ENCODE assay signal across 19 cellular contexts in genomic region chr15:97652041-97652440, GRCh38.
DNase-seq lines count a peak whose midpoint lies in the region; TF ChIP-seq lines count a peak whose summit lies in the region.
"Had no signal": no experiment of that assay in that cellular context is flagged by ENCODE, and none has a peak within 500 bp of the region (broad histone marks: within the 10 kb centered on the region; RNA-seq: fewer than 3 reads in every experiment).

No MANE protein-coding gene starts in this region.

- H3K4me3 Mint-ChIP-seq in MCF 10A (ENCODE audit: unreplicated experiment) = no peak overlapping the region
- H3K4me3 Mint-ChIP-seq: activated naive CD8-positive, alpha-beta T cell; activated T-helper 1 cell treated with anti-CD3 and anti-CD28 coated beads, Interleukin-12 subunit alpha, Interleukin-12 subunit beta, Interleukin-2, Interleukin-4 antibody, amounts not matched to agents 30 ng/mL and 10 ng/mL and 1 ng/mL, durations not matched to agents 14 hours and 24 hours and 36 hours had no signal

- intact Hi-C loops in MCF 10A (cut with micrococcal nuclease) = no loop called here

- POLR2A ChIA-PET in MCF 10A (lab: Yijun Ruan, JAX) = no interaction called here

- no peak for TF ChIP-seq CTCF in MCF 10A (IDR thresholded peaks at IDR 0.05; ENCODE audit: unreplicated experiment)

- peak; percentile 18 for DNase-seq in NCI-H1436 (lab: John Stamatoyannopoulos, UW)
- DNase-seq in NCI-H1436 treated with DMSO at 0.1 percent for 48 hours (lab: John Stamatoyannopoulos, UW) = no peak
- peak; percentile 71 for DNase-seq in NCI-H69 (lab: John Stamatoyannopoulos, UW)
- DNase-seq in activated CD4-positive, CD25-positive, alpha-beta regulatory T cell treated with anti-CD3 and anti-CD28 coated beads, Interleukin-2, amount 50 U/mL, for 72 hours = no peak
- DNase-seq in stimulated activated CD4-positive, alpha-beta T cell treated with anti-CD3 and anti-CD28 coated beads, Interleukin-4, amount 100 ng/mL, for 1 hour = no peak
- no peak for DNase-seq in activated CD4-positive, alpha-beta T cell treated with anti-CD3 and anti-CD28 coated beads for 48 hours
- no peak for DNase-seq in MCF 10A (ENCODE audit: unreplicated experiment)
- DNase-seq: brain microvascular endothelial cell; cortex of kidney; foreskin fibroblast; NCI-H446 treated with DMSO at 0.1 percent for 48 hours; right lobe of liver; Right ventricle myocardium superior; stimulated activated naive CD4-positive, alpha-beta T cell; thyroid gland had no signal

- peaks cover 27% of the 10 kb centered on the region for H3K27me3 Mint-ChIP-seq in MCF 10A (ENCODE audit: insufficient read depth, unreplicated experiment)

- H3K4me3 ChIP-seq in iPS-18c (ENCODE audit: insufficient read depth, low read depth, low read length) = peak overlapping the region; percentile 44; the same call in 1 of the 2 replicates
- H3K4me3 ChIP-seq: A549, right lobe of liver, thyroid gland had no signal

- no peaks in the 10 kb centered on the region for H3K4me1 Mint-ChIP-seq in MCF 10A (ENCODE audit: insufficient read depth, unreplicated experiment)

- H3K27ac Mint-ChIP-seq in MCF 10A (ENCODE audit: low read depth, unreplicated experiment) = no peak overlapping the region
- H3K27ac Mint-ChIP-seq: activated naive CD8-positive, alpha-beta T cell; activated T-helper 1 cell treated with anti-CD3 and anti-CD28 coated beads, Interleukin-12 subunit alpha, Interleukin-12 subunit beta, Interleukin-2, Interleukin-4 antibody, amounts not matched to agents 30 ng/mL and 10 ng/mL and 1 ng/mL, durations not matched to agents 14 hours and 24 hours and 36 hours had no signal

- H3K36me3 Mint-ChIP-seq in MCF 10A (ENCODE audit: insufficient read depth, unreplicated experiment) = no peaks in the 10 kb centered on the region
- H3K36me3 Mint-ChIP-seq: activated naive CD8-positive, alpha-beta T cell had no signal

- H3K9me3 ChIP-seq in iPS-18c (ENCODE audit: control insufficient read depth, insufficient read depth, low read length) = no peaks in the 10 kb centered on the region
- H3K9me3 ChIP-seq: A549, right lobe of liver, thyroid gland had no signal

- CTCF ChIA-PET in MCF 10A (lab: Yijun Ruan, JAX) = interaction anchor here (1.2 kb wide), 1 partner anchor 14 kb away, joined by 3 read pairs; no protein-coding TSS in a partner anchor

- no peaks in the 10 kb centered on the region for H3K9me3 Mint-ChIP-seq in MCF 10A (ENCODE audit: unreplicated experiment)
- H3K9me3 Mint-ChIP-seq: activated T-helper 1 cell treated with anti-CD3 and anti-CD28 coated beads, Interleukin-12 subunit alpha, Interleukin-12 subunit beta, Interleukin-2, Interleukin-4 antibody, amounts not matched to agents 30 ng/mL and 10 ng/mL and 1 ng/mL, durations not matched to agents 14 hours and 24 hours and 36 hours had no signal

- BruUV-seq in MCF 10A (replicated peaks; lab: Mats Ljungman, UMichigan) = no TSS peak

Comparison
In these comparisons a context has a peak if more than half of its experiments do, and no peak if none do; other contexts are left out.
1. DNase-seq: peak in NCI-H1436 (single experiment) and NCI-H69 (single experiment); none in NCI-H1436 treated with DMSO at 0.1 percent for 48 hours (single experiment), activated CD4-positive, CD25-positive, alpha-beta regulatory T cell treated with anti-CD3 and anti-CD28 coated beads, Interleukin-2, amount 50 U/mL, for 72 hours (single experiment), stimulated activated CD4-positive, alpha-beta T cell treated with anti-CD3 and anti-CD28 coated beads, Interleukin-4, amount 100 ng/mL, for 1 hour (single experiment), activated CD4-positive, alpha-beta T cell treated with anti-CD3 and anti-CD28 coated beads for 48 hours (single experiment) and MCF 10A (single experiment).